Comparison of ENCODE assay signal across 9 cellular contexts in the genomic region with DNA sequence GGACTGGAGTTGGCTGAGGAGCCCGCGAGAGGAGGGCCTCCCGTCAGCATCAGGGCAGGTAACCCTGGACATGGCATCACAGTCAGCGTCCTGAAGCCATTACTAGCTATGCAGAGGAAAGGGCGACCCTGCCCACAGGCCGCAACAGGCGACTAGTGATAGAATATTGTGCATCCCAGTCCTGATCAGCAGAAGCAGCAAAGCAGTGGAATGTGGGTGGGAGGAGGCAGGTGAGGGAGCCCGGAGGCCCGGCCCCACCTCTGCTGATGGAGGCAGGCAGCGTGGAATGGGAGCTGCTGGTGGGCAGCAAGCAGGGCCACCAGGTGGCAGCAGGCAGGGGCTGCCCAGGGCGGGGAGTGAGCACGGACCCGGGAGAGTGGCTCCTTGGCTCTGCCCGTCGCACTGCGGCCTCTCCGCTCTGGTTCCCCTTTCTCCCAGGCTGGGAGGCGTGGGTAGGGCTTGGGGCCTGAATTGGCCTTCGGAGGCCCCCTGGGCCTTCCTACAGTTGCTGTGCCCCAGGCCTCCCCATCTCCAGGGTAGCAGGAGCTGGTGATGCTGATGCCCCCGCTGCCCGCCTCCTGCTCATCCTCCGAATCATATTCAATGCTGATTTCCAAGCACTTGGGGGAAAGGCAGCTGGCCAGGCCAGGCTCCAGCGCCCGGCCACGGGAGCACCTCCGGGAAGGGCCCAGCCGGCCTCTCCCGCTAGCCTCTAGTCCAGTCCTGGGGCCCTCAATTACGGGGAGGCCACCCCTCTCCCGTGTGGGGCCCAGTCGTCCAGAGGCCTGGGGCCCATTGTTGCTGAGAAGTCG. TPM values are rescaled to one million over a fixed set of nuclear protein-coding genes. Genes with fewer than 3 reads are reported as not detected.
DNase-seq lines count a peak whose midpoint lies in the region; TF ChIP-seq lines count a peak whose summit lies in the region.
"Had no signal": no experiment of that assay in that cellular context is flagged by ENCODE, and none has a peak within 500 bp of the region (broad histone marks: within the 10 kb centered on the region; RNA-seq: fewer than 3 reads in every experiment).

No MANE protein-coding gene starts in this region.

- no peaks in the 10 kb centered on the region for H3K9me3 Mint-ChIP-seq in CD4-positive, alpha-beta memory T cell
- H3K9me3 Mint-ChIP-seq: activated T-helper 2 cell treated with anti-CD3 and anti-CD28 coated beads, Interferon-gamma antibody, Interleukin-2, Interleukin-4, amounts not matched to agents 10 μg/mL and 5 μg/mL and 100 μg/mL, durations not matched to agents 14 hours and 24 hours and 36 hours had no signal

- CTCF ChIA-PET in HEK293 (lab: Yijun Ruan, JAX) = interaction anchor here (0.6 to 2.4 kb wide), 15 partner anchors 9 to 408 kb away, joined by 3 to 10 read pairs (median 3); a partner anchor contains a TSS
- CTCF ChIA-PET in CD4-positive, alpha-beta memory T cell (lab: Charles Lee; ENCODE audit: partially characterized antibody) = interaction anchor here (2.0 to 2.1 kb wide), 2 partner anchors 9 to 109 kb away, joined by 6 to 9 read pairs; a partner anchor contains a TSS

- TF ChIP-seq CTCF in HEK293 (tag by site-specific recombination; IDR thresholded peaks at IDR 0.05) = peak; percentile 75
- TF ChIP-seq CTCF in choroid plexus epithelial cell (conservative IDR thresholded peaks at IDR 0.05; ENCODE audit: low read depth, low read length) = peak; percentile 31
- TF ChIP-seq CTCF in sigmoid colon (IDR thresholded peaks at IDR 0.05) = no peak

- H3K4me1 ChIP-seq in HEK293 (ENCODE audit: control insufficient read depth, insufficient read depth, low read length) (no peaks in the 10 kb centered on the region), sigmoid colon (no peaks in the 10 kb centered on the region)
- H3K4me1 ChIP-seq in CD4-positive, alpha-beta memory T cell (ENCODE audit: insufficient read depth, low read length) = peaks cover 4% of the 10 kb centered on the region

- no peak for TF ChIP-seq POLR2A in sigmoid colon (IDR thresholded peaks at IDR 0.05)

- DNase-seq in CD1c-positive myeloid dendritic cell (ENCODE audit: extremely low spot score) (peak; percentile 84), choroid plexus epithelial cell (ENCODE audit: low read depth) (no peak), myocyte (ENCODE audit: low read depth) (peak; percentile 1), sigmoid colon (no peak), HuH-7.5 (ENCODE audit: low spot score) (no peak)
- DNase-seq in CD4-positive, alpha-beta memory T cell = no peak
- DNase-seq in activated effector memory CD4-positive, alpha-beta T cell treated with anti-CD3 and anti-CD28 coated beads, Interleukin-2, amount 50 U/mL, for 16 hours = no peak

- POLR2A ChIA-PET in HEK293 (lab: Yijun Ruan, JAX) = interaction anchor here (1.0 to 1.2 kb wide), 2 partner anchors 9 to 44 kb away, joined by 3 to 5 read pairs; a partner anchor contains a TSS
- POLR2A ChIA-PET in CD4-positive, alpha-beta memory T cell (lab: Charles Lee; ENCODE audit: partially characterized antibody) = interaction anchor here (0.9 to 1.6 kb wide), 5 partner anchors 20 to 44 kb away, joined by 3 to 5 read pairs (median 3); a partner anchor contains a TSS

- no peaks in the 10 kb centered on the region for H3K27me3 Mint-ChIP-seq in CD4-positive, alpha-beta memory T cell

- peaks cover 3 to 12% (median 7%) of the 10 kb centered on the region in 4 donors for H3K4me1 Mint-ChIP-seq in CD4-positive, alpha-beta memory T cell

- H3K27me3 ChIP-seq in sigmoid colon = no peaks in the 10 kb centered on the region
- H3K27me3 ChIP-seq in CD4-positive, alpha-beta memory T cell (ENCODE audit: insufficient read depth, low read length) = no peaks in the 10 kb centered on the region

- 82 to 84% methylated on average over 32 of the region's 32 CpGs for WGBS in sigmoid colon, 2 donors

- H3K27ac ChIP-seq in HEK293 (ENCODE audit: extremely low read depth, low read depth, low read length) (no peak overlapping the region), sigmoid colon (no peak overlapping the region)
- no peak overlapping the region for H3K27ac ChIP-seq in CD4-positive, alpha-beta memory T cell (ENCODE audit: low read depth, low read length)

- H3K4me3 ChIP-seq in HEK293 (ENCODE audit: low read depth, low read length) (no peak overlapping the region), choroid plexus epithelial cell (ENCODE audit: low read depth, low read length) (no peak overlapping the region), sigmoid colon (no peak overlapping the region)
- no peak overlapping the region for H3K4me3 ChIP-seq in CD4-positive, alpha-beta memory T cell (ENCODE audit: low read length in 2 of 2)

- H3K36me3 ChIP-seq in HEK293 (ENCODE audit: control insufficient read depth in 2 of 2, insufficient read depth in 1 of 2, low read length in 2 of 2) = no peaks in the 10 kb centered on the region
- H3K36me3 ChIP-seq in sigmoid colon = peaks cover 0 to 3% (median 0%) of the 10 kb centered on the region in 4 donors
- H3K36me3 ChIP-seq in CD4-positive, alpha-beta memory T cell (ENCODE audit: insufficient read depth, low read length) = peaks cover 4% of the 10 kb centered on the region

- H3K9me3 ChIP-seq in HEK293 (ENCODE audit: control insufficient read depth, insufficient read depth, low read depth, low read length) (no peaks in the 10 kb centered on the region), sigmoid colon (no peaks in the 10 kb centered on the region)
- H3K9me3 ChIP-seq in CD4-positive, alpha-beta memory T cell (ENCODE audit: control insufficient read depth in 1 of 2, low read length in 2 of 2) = no peaks in the 10 kb centered on the region

- TF ChIP-seq EP300 in sigmoid colon (IDR thresholded peaks at IDR 0.05) = no peak

- H3K4me3 Mint-ChIP-seq in CD4-positive, alpha-beta memory T cell = no peak overlapping the region

- peaks cover 12 to 16% of the 10 kb centered on the region in 2 donors for H3K36me3 Mint-ChIP-seq in CD4-positive, alpha-beta memory T cell

- intact Hi-C loops in sigmoid colon (cut with DNase I) = no loop called here
- intact Hi-C loops in CD4-positive, alpha-beta memory T cell (cut with micrococcal nuclease) = no loop called here

- no peak overlapping the region for H3K27ac Mint-ChIP-seq in CD4-positive, alpha-beta memory T cell
- H3K27ac Mint-ChIP-seq: activated T-helper 2 cell treated with anti-CD3 and anti-CD28 coated beads, Interferon-gamma antibody, Interleukin-2, Interleukin-4, amounts not matched to agents 10 μg/mL and 5 μg/mL and 100 μg/mL, durations not matched to agents 14 hours and 24 hours and 36 hours had no signal

TF ChIP-seq in HEK293, 187 proteins besides CTCF, POLR2A, EP300 and RAD21:
- TF ChIP-seq ZFP41 (tag by site-specific recombination; IDR thresholded peaks at IDR 0.05; ENCODE audit: borderline replicate concordance) (no peak), ZNF366 (tag by site-specific recombination; conservative IDR thresholded peaks at IDR 0.05) (no peak), SCRT1 (tag by site-specific recombination; IDR thresholded peaks at IDR 0.05; ENCODE audit: borderline replicate concordance) (no peak), EGR2 (tag by site-specific recombination; IDR thresholded peaks at IDR 0.05; ENCODE audit: low read depth) (peak; percentile 30; the same call in 1 of the 2 replicates), ZNF157 (tag by site-specific recombination; IDR thresholded peaks at IDR 0.05) (no peak)
- TF ChIP-seq, protein P1, sequence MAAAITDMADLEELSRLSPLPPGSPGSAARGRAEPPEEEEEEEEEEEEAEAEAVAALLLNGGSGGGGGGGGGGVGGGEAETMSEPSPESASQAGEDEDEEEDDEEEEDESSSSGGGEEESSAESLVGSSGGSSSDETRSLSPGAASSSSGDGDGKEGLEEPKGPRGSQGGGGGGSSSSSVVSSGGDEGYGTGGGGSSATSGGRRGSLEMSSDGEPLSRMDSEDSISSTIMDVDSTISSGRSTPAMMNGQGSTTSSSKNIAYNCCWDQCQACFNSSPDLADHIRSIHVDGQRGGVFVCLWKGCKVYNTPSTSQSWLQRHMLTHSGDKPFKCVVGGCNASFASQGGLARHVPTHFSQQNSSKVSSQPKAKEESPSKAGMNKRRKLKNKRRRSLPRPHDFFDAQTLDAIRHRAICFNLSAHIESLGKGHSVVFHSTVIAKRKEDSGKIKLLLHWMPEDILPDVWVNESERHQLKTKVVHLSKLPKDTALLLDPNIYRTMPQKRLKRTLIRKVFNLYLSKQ (tag by site-specific recombination; IDR thresholded peaks at IDR 0.05; ENCODE audit: borderline replicate concordance) = no peak

RNA-seq across cellular contexts. Expression of a gene that starts 20.2 kb away (rescaled TPM):
- 0.16 TPM in 1 of 2 replicates, not detected in the other for total RNA-seq in myocyte
- not detected for polyA plus RNA-seq in myocyte (2012)
- 10 to 100 TPM; 12.5 to 28.4 (median 17.0) TPM for total RNA-seq in sigmoid colon
- 1 to 10 TPM in 2 of 3 donors, under 1 TPM in 1; 0.69 to 7.2 (median 3.6) TPM for polyA plus RNA-seq in sigmoid colon
- 10 to 100 TPM; 15.8 to 19.1 TPM for total RNA-seq in CD4-positive, alpha-beta memory T cell
- under 1 TPM in 1 of 2 donors, not detected in 1; 0.80 TPM for polyA plus RNA-seq in CD4-positive, alpha-beta memory T cell

RNA-seq across cellular contexts. Expression of a gene that starts 27.6 kb away (rescaled TPM):
- total RNA-seq in myocyte (0.05 TPM in 2 replicates), sigmoid colon (under 1 TPM in 1 of 4 donors, not detected in 3; 0.36 TPM)
- 0.05 TPM for polyA plus RNA-seq in myocyte (2012)
- polyA plus RNA-seq in sigmoid colon = under 1 TPM in 1 of 3 donors, not detected in 2; 0.44 TPM
- not detected for total RNA-seq in CD4-positive, alpha-beta memory T cell
- not detected for polyA plus RNA-seq in CD4-positive, alpha-beta memory T cell
- total RNA-seq: activated T-helper 2 cell treated with anti-CD3 and anti-CD28 coated beads, Interferon-gamma antibody, Interleukin-2, Interleukin-4, amounts not matched to agents 10 μg/mL and 5 μg/mL and 100 μg/mL, durations not matched to agents 14 hours and 24 hours and 36 hours had no signal

RNA-seq across cellular contexts. Expression of a gene that starts 43.6 kb away (rescaled TPM):
- total RNA-seq in myocyte (36.1 and 49.1 TPM in 2 replicates), sigmoid colon (10 to 100 TPM; 50.5 to 65.3 (median 57.4) TPM)
- polyA plus RNA-seq in myocyte (2012) = 151 TPM
- 100 to 1,000 TPM in 1 of 3 donors, 10 to 100 TPM in 2; 90.1 to 114 (median 99.3) TPM for polyA plus RNA-seq in sigmoid colon
- total RNA-seq in CD4-positive, alpha-beta memory T cell = 10 to 100 TPM; 61.4 to 75.2 TPM
- polyA plus RNA-seq in CD4-positive, alpha-beta memory T cell = 100 to 1,000 TPM in 1 of 2 donors, 10 to 100 TPM in 1; 94.4 to 120 TPM

Comparison
In these comparisons a context has a peak if more than half of its experiments do, and no peak if none do; other contexts are left out.
1. DNase-seq: peak in CD1c-positive myeloid dendritic cell (single experiment) and myocyte (single experiment); none in choroid plexus epithelial cell (single experiment), sigmoid colon (single experiment), CD4-positive, alpha-beta memory T cell (0 of 5), activated effector memory CD4-positive, alpha-beta T cell treated with anti-CD3 and anti-CD28 coated beads, Interleukin-2, amount 50 U/mL, for 16 hours (single experiment) and HuH-7.5 (single experiment).
2. CTCF ChIP-seq: peak in HEK293 (single experiment) and choroid plexus epithelial cell (single experiment); none in sigmoid colon (0 of 4).
3. RNA of a gene that starts 20.2 kb away (total RNA-seq): 12.5 to 28.4 TPM in sigmoid colon and 15.8 to 19.1 TPM in CD4-positive, alpha-beta memory T cell; 0.16 TPM in myocyte; every median in the first group is over 10 times any median in the second.